26 cellular contexts compared by ENCODE assay signal in genomic region chr6:130629640-130630039, GRCh38.
A peak's percentile ranks its signal among the peaks of the same experiment; 100 is the strongest.
DNase-seq lines count a peak whose midpoint lies in the region; ATAC-seq and TF ChIP-seq lines count a peak whose summit lies in the region.
"Had no signal": no experiment of that assay in that cellular context is flagged by ENCODE, and none has a peak within 500 bp of the region (broad histone marks: within the 10 kb centered on the region; RNA-seq: fewer than 3 reads in every experiment).

No MANE protein-coding gene starts in this region.

- peak overlapping the region; percentile 24 for H3K27ac Mint-ChIP-seq in activated T-cell treated with anti-CD3 and anti-CD28 coated beads, Interleukin-2, amount 50 U/mL, for 24 hours
- H3K27ac Mint-ChIP-seq in HFFc6, result 0 out of 2 replicates have a peak overlapping the region, but pooled peaks have one; percentile 6
- H3K27ac Mint-ChIP-seq in activated T-helper 1 cell treated with anti-CD3 and anti-CD28 coated beads, Interleukin-12 subunit alpha, Interleukin-12 subunit beta, Interleukin-2, Interleukin-4 antibody, amounts not matched to agents 30 ng/mL and 10 ng/mL and 1 ng/mL, durations not matched to agents 14 hours and 24 hours and 36 hours, result peak overlapping the region; percentile 50
- H3K27ac Mint-ChIP-seq: CD14-positive monocyte had no signal

- H3K4me1 ChIP-seq in osteoblast (ENCODE audit: insufficient read depth, low read length), result peaks cover 15% of the 10 kb centered on the region
- H3K4me1 ChIP-seq: BE2C had no signal

- no peaks in the 10 kb centered on the region for H3K36me3 ChIP-seq in osteoblast (ENCODE audit: insufficient read depth, low read length)
- H3K36me3 ChIP-seq: BE2C, MG63, SJSA1 had no signal

- H3K27me3 Mint-ChIP-seq in activated T-cell treated with anti-CD3 and anti-CD28 coated beads, Interleukin-2, amount 50 U/mL, for 24 hours, result no peaks in the 10 kb centered on the region
- no peaks in the 10 kb centered on the region for H3K27me3 Mint-ChIP-seq in activated T-cell treated with anti-CD3 and anti-CD28 coated beads, Interleukin-2, amount 50 U/mL, for 4 hours (ENCODE audit: low read depth)
- H3K27me3 Mint-ChIP-seq in HFFc6 (ENCODE audit: insufficient read depth), result no peaks in the 10 kb centered on the region
- no peaks in the 10 kb centered on the region for H3K27me3 Mint-ChIP-seq in activated T-helper 1 cell treated with anti-CD3 and anti-CD28 coated beads, Interleukin-12 subunit alpha, Interleukin-12 subunit beta, Interleukin-2, Interleukin-4 antibody, amounts not matched to agents 30 ng/mL and 10 ng/mL and 1 ng/mL, durations not matched to agents 14 hours and 24 hours and 36 hours (ENCODE audit: insufficient read depth)

- H2AFZ ChIP-seq in osteoblast (ENCODE audit: low read length), result peak overlapping the region; percentile 41

- no peak overlapping the region for H3K4me3 ChIP-seq in osteoblast (ENCODE audit: insufficient read depth, low read length)
- H3K4me3 ChIP-seq: GM12878, MG63, SJSA1 had no signal

- no peaks in the 10 kb centered on the region for H3K79me2 ChIP-seq in osteoblast (ENCODE audit: insufficient read depth, low read length)

- H3K9me3 Mint-ChIP-seq in activated T-cell treated with anti-CD3 and anti-CD28 coated beads, Interleukin-2, amount 50 U/mL, for 24 hours, result no peaks in the 10 kb centered on the region
- no peaks in the 10 kb centered on the region for H3K9me3 Mint-ChIP-seq in activated T-cell treated with anti-CD3 and anti-CD28 coated beads, Interleukin-2, amount 50 U/mL, for 4 hours
- no peaks in the 10 kb centered on the region for H3K9me3 Mint-ChIP-seq in HFFc6
- H3K9me3 Mint-ChIP-seq in activated T-helper 1 cell treated with anti-CD3 and anti-CD28 coated beads, Interleukin-12 subunit alpha, Interleukin-12 subunit beta, Interleukin-2, Interleukin-4 antibody, amounts not matched to agents 30 ng/mL and 10 ng/mL and 1 ng/mL, durations not matched to agents 14 hours and 24 hours and 36 hours, result no peaks in the 10 kb centered on the region
- H3K9me3 Mint-ChIP-seq: CD8-positive, alpha-beta memory T cell had no signal

- no peaks in the 10 kb centered on the region for H3K36me3 Mint-ChIP-seq in activated T-cell treated with anti-CD3 and anti-CD28 coated beads, Interleukin-2, amount 50 U/mL, for 24 hours (ENCODE audit: low read depth)
- no peaks in the 10 kb centered on the region for H3K36me3 Mint-ChIP-seq in activated T-cell treated with anti-CD3 and anti-CD28 coated beads, Interleukin-2, amount 50 U/mL, for 4 hours (ENCODE audit: insufficient read depth)
- H3K36me3 Mint-ChIP-seq in HFFc6 (ENCODE audit: low read depth), result peaks cover 9% of the 10 kb centered on the region; the same call in 1 of the 2 replicates
- peaks cover 2% of the 10 kb centered on the region for H3K36me3 Mint-ChIP-seq in activated T-helper 1 cell treated with anti-CD3 and anti-CD28 coated beads, Interleukin-12 subunit alpha, Interleukin-12 subunit beta, Interleukin-2, Interleukin-4 antibody, amounts not matched to agents 30 ng/mL and 10 ng/mL and 1 ng/mL, durations not matched to agents 14 hours and 24 hours and 36 hours (ENCODE audit: low read depth)
- H3K36me3 Mint-ChIP-seq: CD14-positive monocyte had no signal

- H3K9me3 ChIP-seq in osteoblast (ENCODE audit: low read depth, low read length), result no peaks in the 10 kb centered on the region
- H3K9me3 ChIP-seq: BE2C, MG63, SJSA1 had no signal

- intact Hi-C loops in activated T-helper 1 cell treated with anti-CD3 and anti-CD28 coated beads, Interleukin-12 subunit alpha, Interleukin-12 subunit beta, Interleukin-2, Interleukin-4 antibody, amounts not matched to agents 30 ng/mL and 10 ng/mL and 1 ng/mL, durations not matched to agents 14 hours and 24 hours and 36 hours (cut with micrococcal nuclease), result loop anchor here (5.0 to 10.0 kb wide), 4 partner anchors 68 to 1135 kb away; no protein-coding TSS in a partner anchor

- H3K4me3 Mint-ChIP-seq in activated T-cell treated with anti-CD3 and anti-CD28 coated beads, Interleukin-2, amount 50 U/mL, for 24 hours, result no peak overlapping the region
- no peak overlapping the region for H3K4me3 Mint-ChIP-seq in activated T-cell treated with anti-CD3 and anti-CD28 coated beads, Interleukin-2, amount 50 U/mL, for 4 hours
- no peak overlapping the region for H3K4me3 Mint-ChIP-seq in HFFc6
- H3K4me3 Mint-ChIP-seq in activated T-helper 1 cell treated with anti-CD3 and anti-CD28 coated beads, Interleukin-12 subunit alpha, Interleukin-12 subunit beta, Interleukin-2, Interleukin-4 antibody, amounts not matched to agents 30 ng/mL and 10 ng/mL and 1 ng/mL, durations not matched to agents 14 hours and 24 hours and 36 hours, result no peak overlapping the region
- H3K4me3 Mint-ChIP-seq: CD14-positive monocyte; CD8-positive, alpha-beta memory T cell had no signal

- no peak for ATAC-seq in activated T-cell treated with anti-CD3 and anti-CD28 coated beads, Interleukin-2, amount 50 U/mL, for 4 hours
- no peak for ATAC-seq in GM21360 (IDR thresholded peaks at IDR 0.05; ENCODE audit: unreplicated experiment)
- ATAC-seq: GM12878 had no signal

- no peak overlapping the region for H3K4me2 ChIP-seq in osteoblast (ENCODE audit: insufficient read depth, low read length)

- H4K20me1 ChIP-seq in osteoblast (ENCODE audit: insufficient read depth, low read length), result no peaks in the 10 kb centered on the region

- H3K27ac ChIP-seq in osteoblast (ENCODE audit: low read depth, low read length), result no peak overlapping the region
- H3K27ac ChIP-seq: SJSA1 had no signal

- no peak for DNase-seq in activated T-cell treated with anti-CD3 and anti-CD28 coated beads, Interleukin-2, amount 50 U/mL, for 24 hours
- no peak for DNase-seq in activated T-cell treated with anti-CD3 and anti-CD28 coated beads, Interleukin-2, amount 50 U/mL, for 4 hours
- DNase-seq in HFFc6 (no peak), osteoblast (ENCODE audit: insufficient read length, low spot score, missing footprints) (no peak), ecto neural progenitor cell (ENCODE audit: low spot score) (no peak), occipital lobe (lab: John Stamatoyannopoulos, UW) (no peak)
- DNase-seq in activated T-helper 1 cell treated with anti-CD3 and anti-CD28 coated beads, Interleukin-12 subunit alpha, Interleukin-12 subunit beta, Interleukin-2, Interleukin-4 antibody, amounts not matched to agents 30 ng/mL and 10 ng/mL and 1 ng/mL, durations not matched to agents 14 hours and 24 hours and 36 hours (ENCODE audit: low spot score), result no peak
- DNase-seq: ACHN; BE2C; CD8-positive, alpha-beta memory T cell; DMS 273 treated with DMSO at 0.1 percent for 48 hours; DMS79; EL; GDM1; KBM-7; MG63; NCI-H2029; NCI-H446 treated with DMSO at 0.1 percent for 48 hours; NCI-H526; NCI-H82; Right ventricle myocardium superior; RPMI8226 had no signal

- peaks cover 27% of the 10 kb centered on the region for H3K4me1 Mint-ChIP-seq in activated T-cell treated with anti-CD3 and anti-CD28 coated beads, Interleukin-2, amount 50 U/mL, for 24 hours (ENCODE audit: low read depth)
- H3K4me1 Mint-ChIP-seq in activated T-cell treated with anti-CD3 and anti-CD28 coated beads, Interleukin-2, amount 50 U/mL, for 4 hours (ENCODE audit: low read depth), result peaks cover 10% of the 10 kb centered on the region
- H3K4me1 Mint-ChIP-seq in HFFc6 (ENCODE audit: low read depth), result peaks cover 43% of the 10 kb centered on the region
- peaks cover 22% of the 10 kb centered on the region for H3K4me1 Mint-ChIP-seq in activated T-helper 1 cell treated with anti-CD3 and anti-CD28 coated beads, Interleukin-12 subunit alpha, Interleukin-12 subunit beta, Interleukin-2, Interleukin-4 antibody, amounts not matched to agents 30 ng/mL and 10 ng/mL and 1 ng/mL, durations not matched to agents 14 hours and 24 hours and 36 hours (ENCODE audit: low read depth)
- H3K4me1 Mint-ChIP-seq: CD14-positive monocyte had no signal

- TF ChIP-seq CTCF in HFFc6 (IDR thresholded peaks at IDR 0.05) (no peak), osteoblast (IDR thresholded peaks at IDR 0.05; ENCODE audit: extremely low read depth, low read depth, low read length) (no peak)

- no peaks in the 10 kb centered on the region for H3K27me3 ChIP-seq in osteoblast (ENCODE audit: insufficient read depth, low read length)
- H3K27me3 ChIP-seq: BE2C, MG63, SJSA1 had no signal
